In the genomic region with DNA sequence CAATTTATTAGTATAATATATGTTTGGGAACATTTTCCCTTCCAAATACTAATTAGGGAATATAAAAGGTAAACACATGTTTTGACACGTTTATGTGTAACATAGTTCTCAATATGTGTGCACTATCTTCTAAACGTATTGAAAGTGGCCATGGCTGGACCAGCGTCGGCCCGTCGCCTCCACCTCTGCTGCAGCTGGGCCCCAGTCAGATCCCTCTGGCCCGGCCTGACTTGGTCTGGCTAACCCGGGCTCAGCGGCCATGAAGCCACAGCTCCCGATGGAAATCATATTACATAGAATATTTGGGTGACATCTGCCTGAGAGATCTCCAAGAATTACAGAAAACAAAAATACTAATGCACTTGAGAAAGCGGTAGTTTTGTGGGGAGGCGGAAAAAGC, we compare ENCODE assay signal across 26 cellular contexts.
"Had no signal": no experiment of that assay in that cellular context is flagged by ENCODE, and none has a peak within 500 bp of the region (broad histone marks: within the 10 kb centered on the region; RNA-seq: fewer than 3 reads in every experiment).

No MANE protein-coding gene starts in this region.

- FAIRE-seq: small intestine had no signal

- H3K9ac ChIP-seq: neural progenitor cell, parathyroid adenoma had no signal

- H3K4me1 ChIP-seq: neural progenitor cell, parathyroid adenoma, psoas muscle, right lobe of liver, sigmoid colon, suprapubic skin, testis, tibial artery, transverse colon, upper lobe of right lung, uterus had no signal

- H3K4me2 ChIP-seq: neural progenitor cell had no signal

- ATAC-seq: natural killer cell; psoas muscle; right cardiac atrium; right lobe of liver; stimulated activated memory B cell treated with anti-CD40 and anti-IgM and Interleukin-4, amounts not matched to agents 10 μg/mL and 1 μg/mL and 100 μg/mL, for 72 hours; stimulated activated naive CD8-positive, alpha-beta T cell treated with anti-CD3 and anti-CD28 coated beads, Interleukin-15, amount 100 ng/mL, for 72 hours; stimulated activated naive CD8-positive, alpha-beta T cell treated with anti-CD3 and anti-CD28 coated beads, Interleukin-15, Interleukin-2, amounts not matched to agents 100 U/mL and 50 U/mL, for 24 hours; upper lobe of right lung had no signal

- H3K4me3 ChIP-seq: neural progenitor cell, ovary, psoas muscle, right lobe of liver, sigmoid colon, suprapubic skin, testis, tibial artery, transverse colon, upper lobe of right lung, uterus had no signal

- DNase-seq: natural killer cell; occipital lobe; ovary; psoas muscle; right lobe of liver; sigmoid colon; small intestine; stimulated activated CD4-positive, alpha-beta T cell treated with anti-CD3 and anti-CD28 coated beads, Interleukin-12 subunit alpha, Interleukin-12 subunit beta, amount 100 ng/mL, for 4 hours; stimulated activated CD4-positive, alpha-beta T cell treated with anti-CD3 and anti-CD28 coated beads, Interleukin-1b, Interleukin-23, amount 100 ng/mL, for 48 hours; stimulated activated CD4-positive, alpha-beta T cell treated with anti-CD3 and anti-CD28 coated beads, Interleukin-4, amount 100 ng/mL, for 1 hour; stimulated activated CD4-positive, alpha-beta T cell treated with anti-CD3 and anti-CD28 coated beads, Interleukin-4, amount 100 ng/mL, for 4 hours; stimulated activated CD8-positive, alpha-beta memory T cell treated with anti-CD3 and anti-CD28 coated beads, Interleukin-4, amount 100 ng/mL, for 48 hours; stimulated activated naive CD4-positive, alpha-beta T cell; stimulated activated naive CD8-positive, alpha-beta T cell treated with anti-CD3 and anti-CD28 coated beads, Interleukin-15, amount 100 ng/mL, for 72 hours; stimulated activated naive CD8-positive, alpha-beta T cell treated with anti-CD3 and anti-CD28 coated beads, Interleukin-15, Interleukin-2, amounts not matched to agents 100 U/mL and 50 U/mL, for 24 hours; substantia nigra; testis; tibial artery; transverse colon; upper lobe of right lung; uterus had no signal

- H3K36me3 ChIP-seq: neural progenitor cell, ovary, right lobe of liver, sigmoid colon, suprapubic skin, tibial artery, transverse colon, upper lobe of right lung, uterus had no signal

- H3K79me2 ChIP-seq: parathyroid adenoma had no signal

- H3K27me3 ChIP-seq: neural progenitor cell, ovary, right lobe of liver, sigmoid colon, suprapubic skin, testis, tibial artery, transverse colon, upper lobe of right lung, uterus had no signal

- H2AFZ ChIP-seq: neural progenitor cell, parathyroid adenoma had no signal

- H3K9me3 ChIP-seq: ovary, psoas muscle, right lobe of liver, sigmoid colon, suprapubic skin, testis, tibial artery, transverse colon, upper lobe of right lung, uterus had no signal

- H3K27ac ChIP-seq: neural progenitor cell, ovary, parathyroid adenoma, psoas muscle, right lobe of liver, sigmoid colon, suprapubic skin, testis, tibial artery, transverse colon, upper lobe of right lung, uterus had no signal
